Comparison of ENCODE assay signal across 8 cellular contexts in the genomic region with DNA sequence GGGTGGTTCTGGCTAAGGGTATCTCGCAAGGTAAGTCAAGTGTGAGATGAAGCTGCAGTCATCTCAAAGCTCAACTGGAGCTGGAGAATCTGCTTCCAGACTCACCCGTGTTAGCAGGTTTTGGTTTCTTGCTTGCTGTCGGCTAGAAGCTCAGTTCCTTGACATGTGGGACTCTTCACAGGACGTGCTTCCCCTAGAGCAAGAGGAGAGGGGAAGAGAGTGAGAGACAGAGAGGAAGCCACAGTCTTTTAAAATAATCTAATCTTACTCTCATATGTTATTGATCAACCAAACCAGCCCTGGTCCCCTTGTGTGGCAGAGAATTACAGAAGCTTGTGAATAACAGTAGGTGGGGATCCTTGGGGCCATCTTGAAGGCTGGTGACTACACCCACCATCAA.
DNase-seq lines count a peak whose midpoint lies in the region; ATAC-seq and TF ChIP-seq lines count a peak whose summit lies in the region.

No MANE protein-coding gene starts in this region.

- H3K27me3 ChIP-seq in muscle layer of duodenum (ENCODE audit: low read depth, low read length) (no peaks in the 10 kb centered on the region), dorsolateral prefrontal cortex (no peaks in the 10 kb centered on the region)

- no peak overlapping the region for H3K4me3 ChIP-seq in muscle layer of duodenum (ENCODE audit: low read depth in 1 of 2, low read length in 2 of 2)
- H3K4me3 ChIP-seq in dorsolateral prefrontal cortex = peak overlapping the region in 1 of 59 donors; percentile 50

- TF ChIP-seq CTCF in dorsolateral prefrontal cortex (IDR thresholded peaks at IDR 0.05 in 54 of 56, conservative IDR thresholded peaks at IDR 0.05 in 2 of 56; ENCODE audit: low read depth in 1 of 56, partially characterized antibody in 56 of 56) = no peak

- intact Hi-C loops in dorsolateral prefrontal cortex (cut with DNase I) = loop anchor here (5.0 kb wide), 3 partner anchors 88 to 503 kb away; a partner anchor contains a TSS

- H3K4me1 ChIP-seq in muscle layer of duodenum (ENCODE audit: control insufficient read depth in 1 of 2, insufficient read depth in 2 of 2, low read length in 2 of 2) = peaks cover 0 to 6% of the 10 kb centered on the region in 2 donors

- DNase-seq in NCI-H524 (lab: John Stamatoyannopoulos, UW) (no peak), T1000 (lab: John Stamatoyannopoulos, UW) (no peak), dorsolateral prefrontal cortex (no peak), GDM1 (lab: John Stamatoyannopoulos, UW) (no peak)

- H3K27ac ChIP-seq in muscle layer of duodenum (ENCODE audit: low read length) (peak overlapping the region; percentile 28), dorsolateral prefrontal cortex (peak overlapping the region in 12 of 59 donors; percentile 0 to 58 (median 37))

- H3K9me3 ChIP-seq in muscle layer of duodenum (ENCODE audit: control insufficient read depth in 1 of 2, low read length in 2 of 2) = no peaks in the 10 kb centered on the region

- ATAC-seq in GM18511 (IDR thresholded peaks at IDR 0.05; ENCODE audit: unreplicated experiment) (peak; percentile 80), GM21529 (IDR thresholded peaks at IDR 0.05; ENCODE audit: unreplicated experiment) (peak; percentile 55), HG03558 (IDR thresholded peaks at IDR 0.05; ENCODE audit: extremely low read depth, unreplicated experiment) (peak; percentile 53)

- no peaks in the 10 kb centered on the region for H3K36me3 ChIP-seq in muscle layer of duodenum (ENCODE audit: control insufficient read depth in 1 of 2, insufficient read depth in 2 of 2, low read length in 2 of 2)
